29 cellular contexts compared by ENCODE assay signal in the genomic region with DNA sequence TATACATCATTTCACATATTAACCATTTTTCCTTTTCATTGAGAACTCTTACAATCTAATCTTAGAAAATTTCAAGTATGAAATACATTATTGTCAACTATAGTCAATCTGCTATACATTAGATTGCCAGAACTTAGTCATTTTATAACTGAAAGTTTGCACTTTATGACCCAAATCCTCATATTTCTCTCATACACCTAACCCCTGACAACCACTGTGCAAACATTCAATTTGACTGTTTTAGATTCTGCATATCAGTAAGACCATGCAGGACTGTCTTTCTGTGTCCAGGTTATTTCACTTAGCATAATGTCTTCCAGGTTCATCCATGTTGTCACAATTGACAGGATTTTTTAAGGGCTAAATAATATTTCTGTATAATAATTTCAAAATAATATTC.
"Had no signal": no experiment of that assay in that cellular context is flagged by ENCODE, and none has a peak within 500 bp of the region (broad histone marks: within the 10 kb centered on the region; RNA-seq: fewer than 3 reads in every experiment).

No MANE protein-coding gene starts in this region.

- H3K4me3 Mint-ChIP-seq: activated B cell treated with CpG ODN at 0.5 μM for 24 hours; activated CD8-positive, alpha-beta T cell treated with anti-CD3 and anti-CD28 coated beads for 36 hours; activated naive CD8-positive, alpha-beta T cell; central memory CD8-positive, alpha-beta T cell; dendritic cell treated with granulocyte-macrophage colony-stimulating factor and Interleukin-4, amounts not matched to agents 40 ng/mL and 50 ng/mL, for 4 days; endodermal cell; T-helper 17 cell; T-helper 2 cell treated with Interferon-gamma antibody and Interleukin-4, amounts not matched to agents 5 μg/mL and 100 μg/mL, for 36 hours had no signal

- H3K4me1 Mint-ChIP-seq: activated B cell treated with CpG ODN at 0.5 μM for 24 hours; central memory CD8-positive, alpha-beta T cell; endodermal cell; T-helper 17 cell had no signal

- H3K9me3 Mint-ChIP-seq: activated B cell treated with CpG ODN at 0.5 μM for 24 hours; activated CD8-positive, alpha-beta T cell treated with anti-CD3 and anti-CD28 coated beads for 36 hours; dendritic cell treated with granulocyte-macrophage colony-stimulating factor and Interleukin-4, amounts not matched to agents 40 ng/mL and 50 ng/mL, for 4 days; endodermal cell; T-helper 2 cell treated with Interferon-gamma antibody and Interleukin-4, amounts not matched to agents 5 μg/mL and 100 μg/mL, for 36 hours had no signal

- H3K36me3 Mint-ChIP-seq: activated naive CD8-positive, alpha-beta T cell had no signal

- H3K27ac Mint-ChIP-seq: activated B cell treated with CpG ODN at 0.5 μM for 24 hours; activated CD8-positive, alpha-beta T cell treated with anti-CD3 and anti-CD28 coated beads for 36 hours; activated naive CD8-positive, alpha-beta T cell; dendritic cell treated with granulocyte-macrophage colony-stimulating factor and Interleukin-4, amounts not matched to agents 40 ng/mL and 50 ng/mL, for 4 days; endodermal cell; T-helper 17 cell; T-helper 2 cell treated with Interferon-gamma antibody and Interleukin-4, amounts not matched to agents 5 μg/mL and 100 μg/mL, for 36 hours had no signal

- H3K4me3 ChIP-seq: coronary artery, dorsolateral prefrontal cortex had no signal

- DNase-seq: activated B cell treated with CpG ODN at 0.5 μM for 24 hours; activated CD4-positive, alpha-beta T cell treated with anti-CD3 and anti-CD28 coated beads for 48 hours; activated CD4-positive, alpha-beta T cell treated with anti-CD3 and anti-CD28 coated beads, Interleukin-2, amount 50 U/mL, for 1 hour; activated CD4-positive, alpha-beta T cell treated with anti-CD3 and anti-CD28 coated beads, Interleukin-2, amount 50 U/mL, for 48 hours; activated CD8-positive, alpha-beta memory T cell treated with anti-CD3 and anti-CD28 coated beads for 24 hours; activated CD8-positive, alpha-beta T cell treated with anti-CD3 and anti-CD28 coated beads for 36 hours; activated effector memory CD4-positive, alpha-beta T cell treated with Interleukin-2 at 50 U/mL for 16 hours; activated gamma-delta T cell treated with Interleukin-2 at 50 U/mL for 16 hours; activated naive CD4-positive, alpha-beta T cell treated with anti-CD3 and anti-CD28 coated beads, Interleukin-2, amount 50 U/mL, for 16 hours; activated naive CD4-positive, alpha-beta T cell treated with Interleukin-2 at 50 U/mL for 16 hours; activated T-cell treated with anti-CD3 and anti-CD28 coated beads, Interleukin-2, amount 50 U/mL, for 48 hours; amniotic stem cell; anterior cingulate cortex; brain microvascular endothelial cell; dorsolateral prefrontal cortex; effector memory CD4-positive, alpha-beta T cell; endodermal cell; foreskin fibroblast; head of caudate nucleus; T-helper 17 cell; T1000; WERI-Rb-1 had no signal

- ATAC-seq: activated CD4-positive, CD25-positive, alpha-beta regulatory T cell treated with anti-CD3 and anti-CD28 coated beads, Interleukin-2, amount 50 U/mL, for 24 hours; activated CD8-positive, alpha-beta T cell treated with anti-CD3 and anti-CD28 coated beads for 36 hours; esophagus mucosa; T-helper 17 cell had no signal

- H3K27me3 ChIP-seq: brain microvascular endothelial cell, dorsolateral prefrontal cortex had no signal

- H3K36me3 ChIP-seq: brain microvascular endothelial cell, WERI-Rb-1 had no signal

- H3K27me3 Mint-ChIP-seq: activated B cell treated with CpG ODN at 0.5 μM for 24 hours; activated CD8-positive, alpha-beta T cell treated with anti-CD3 and anti-CD28 coated beads for 36 hours; activated naive CD8-positive, alpha-beta T cell; central memory CD8-positive, alpha-beta T cell; dendritic cell treated with granulocyte-macrophage colony-stimulating factor and Interleukin-4, amounts not matched to agents 40 ng/mL and 50 ng/mL, for 4 days; T-helper 17 cell had no signal

- H3K27ac ChIP-seq: brain microvascular endothelial cell, coronary artery, dorsolateral prefrontal cortex, WERI-Rb-1 had no signal
